1 cellular context compared by ENCODE assay signal in the genomic region with DNA sequence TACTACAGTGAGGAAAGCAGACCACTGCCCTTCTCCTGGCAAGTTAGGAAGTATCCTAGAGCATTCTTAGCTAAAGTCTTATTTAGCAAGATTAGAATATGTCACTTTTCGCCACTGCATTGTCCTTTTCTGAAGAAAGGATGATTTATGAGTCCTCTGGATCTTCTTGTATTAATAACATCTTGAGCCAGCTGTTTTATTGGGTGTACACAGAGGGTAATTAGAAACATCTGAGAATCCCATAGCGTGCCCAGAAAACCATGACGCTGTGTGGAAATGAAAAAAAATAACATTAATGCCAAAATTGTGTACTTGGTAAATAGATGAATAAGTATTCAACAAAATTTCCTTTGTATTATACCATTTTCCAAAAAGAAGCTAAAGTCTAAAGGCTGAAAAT.
TF ChIP-seq lines count a peak whose summit lies in the region.

No MANE protein-coding gene starts in this region.

TF ChIP-seq in IMR-90, 13 proteins besides CTCF, POLR2A, EP300 and RAD21 (continued from another document):
- no peak for TF ChIP-seq CHD1 (IDR thresholded peaks at IDR 0.05; ENCODE audit: low read depth, low read length)
